In the genomic region with DNA sequence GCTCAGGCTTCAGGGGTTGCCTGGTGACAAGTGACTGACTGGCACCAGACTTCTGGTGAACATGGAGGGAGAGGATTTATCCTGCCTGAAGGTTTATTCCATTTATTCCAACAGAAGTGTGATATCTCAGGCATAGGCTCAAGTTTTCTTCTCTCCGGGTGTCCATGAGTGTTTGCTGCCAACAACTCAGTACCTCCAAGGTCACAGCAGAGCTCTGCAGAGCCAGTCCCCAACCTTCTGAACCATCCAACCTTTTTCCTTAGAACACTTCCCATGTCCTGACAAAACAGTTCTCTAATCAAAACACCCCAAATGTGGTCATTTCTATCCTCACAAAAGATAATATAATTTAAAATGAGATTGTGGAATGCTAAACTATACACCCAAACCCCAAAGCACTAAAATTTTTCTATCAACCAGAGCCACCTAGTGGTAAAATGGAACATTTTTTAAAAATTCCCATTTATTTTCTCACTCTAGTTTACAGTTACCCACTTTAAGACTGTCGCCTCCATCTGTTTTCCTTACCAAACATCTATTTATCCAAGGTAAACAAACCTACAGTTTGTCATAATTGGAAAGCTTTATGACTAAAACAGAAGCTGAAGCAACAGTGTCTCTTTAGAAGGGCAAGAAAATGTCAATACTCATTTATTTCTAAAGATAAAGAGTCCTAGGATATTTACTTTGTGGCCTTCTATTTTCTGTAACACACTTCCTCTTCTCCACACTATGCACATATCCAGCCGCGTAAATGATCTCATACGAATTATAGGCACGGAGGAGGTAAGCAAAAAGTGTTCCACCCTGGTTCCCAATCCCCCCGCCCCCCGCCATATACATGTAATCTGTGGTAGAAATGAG, we compare ENCODE assay signal across 8 cellular contexts. TPM values are rescaled to one million over a fixed set of nuclear protein-coding genes. Genes with fewer than 3 reads are reported as not detected.
DNase-seq lines count a peak whose midpoint lies in the region; ATAC-seq, FAIRE-seq and TF ChIP-seq lines count a peak whose summit lies in the region.

No MANE protein-coding gene starts in this region.

- no peaks in the 10 kb centered on the region for H3K27me3 Mint-ChIP-seq in astrocyte (ENCODE audit: low read depth, unreplicated experiment)

- H3K36me3 ChIP-seq in astrocyte (ENCODE audit: insufficient read depth, low read length) (peaks cover 2% of the 10 kb centered on the region), kidney epithelial cell (ENCODE audit: control insufficient read depth, insufficient read depth, low read length) (peaks cover 1% of the 10 kb centered on the region)

- no peaks in the 10 kb centered on the region for H3K79me2 ChIP-seq in astrocyte (ENCODE audit: insufficient read depth, low read length)

- H4K20me1 ChIP-seq in astrocyte (ENCODE audit: insufficient read depth, low read length), result no peaks in the 10 kb centered on the region

- no peak overlapping the region for H3K4me3 ChIP-seq in astrocyte (ENCODE audit: insufficient read depth, low read depth, low read length)
- no peak overlapping the region for H3K4me3 ChIP-seq in kidney epithelial cell (ENCODE audit: low read depth, low read length)

- TF ChIP-seq CTCF in astrocyte (IDR thresholded peaks at IDR 0.05; ENCODE audit: insufficient read depth, low read depth, low read length) (peak; percentile 47), kidney epithelial cell (IDR thresholded peaks at IDR 0.05; ENCODE audit: insufficient read depth, low read length, poor library complexity, severe bottlenecking) (peak; percentile 34)

- H3K27ac ChIP-seq in astrocyte (ENCODE audit: low read depth, low read length), result no peak overlapping the region

- ATAC-seq in GM21576 (IDR thresholded peaks at IDR 0.05; ENCODE audit: unreplicated experiment) (no peak), HG02884 (IDR thresholded peaks at IDR 0.05; ENCODE audit: unreplicated experiment) (no peak)

- no peaks in the 10 kb centered on the region for H3K9me3 ChIP-seq in astrocyte (ENCODE audit: insufficient read depth, low read depth, low read length)

- no peak overlapping the region for H2AFZ ChIP-seq in astrocyte (ENCODE audit: low read depth, low read length)

- no peaks in the 10 kb centered on the region for H3K9me3 Mint-ChIP-seq in astrocyte (ENCODE audit: unreplicated experiment)

- no peak overlapping the region for H3K27ac Mint-ChIP-seq in astrocyte (ENCODE audit: unreplicated experiment)

- no peaks in the 10 kb centered on the region for H3K36me3 Mint-ChIP-seq in astrocyte (ENCODE audit: low read depth, unreplicated experiment)

- H3K27me3 ChIP-seq in astrocyte (ENCODE audit: insufficient read depth, low read length) (no peaks in the 10 kb centered on the region), kidney epithelial cell (ENCODE audit: control insufficient read depth, insufficient read depth, low read length) (no peaks in the 10 kb centered on the region)

- FAIRE-seq in astrocyte (lab: Jason Lieb, UNC) (no peak), urothelium cell line (lab: Jason Lieb, UNC) (no peak)

- no peak overlapping the region for H3K9ac ChIP-seq in astrocyte (ENCODE audit: low read length)

- no peaks in the 10 kb centered on the region for H3K4me1 Mint-ChIP-seq in astrocyte (ENCODE audit: low read depth, unreplicated experiment)

- peak; percentile 46 for DNase-seq in ELR (ENCODE audit: low read depth)
- peak; percentile 17 for DNase-seq in M059J (ENCODE audit: low read depth)
- DNase-seq in astrocyte (ENCODE audit: low read depth), result no peak
- DNase-seq in kidney epithelial cell (ENCODE audit: low read depth), result no peak
- DNase-seq in urothelium cell line (ENCODE audit: low spot score), result peak; percentile 25
- no peak for DNase-seq in NCI-H146 (lab: John Stamatoyannopoulos, UW)

- H3K4me2 ChIP-seq in astrocyte (ENCODE audit: low read length), result no peak overlapping the region

- no peak overlapping the region for H3K4me3 Mint-ChIP-seq in astrocyte (ENCODE audit: unreplicated experiment)

- H3K4me1 ChIP-seq in astrocyte (ENCODE audit: insufficient read depth, low read length), result no peaks in the 10 kb centered on the region

RNA-seq across cellular contexts. Expression of gene TMEM154, which starts 39.5 kb away (rescaled TPM):
- 8.1 and 11.0 TPM in 2 replicates for total RNA-seq in M059J (2014; rRNA removed; shearing (Covaris generic))
- 11.5 and 13.2 TPM in 2 replicates for total RNA-seq in astrocyte
- total RNA-seq in kidney epithelial cell, result 18.2 and 20.8 TPM in 2 replicates

Comparison
In these comparisons a context has a peak if more than half of its experiments do, and no peak if none do; other contexts are left out.
1. DNase-seq: peak in ELR (single experiment), M059J (single experiment) and urothelium cell line (single experiment); none in astrocyte (single experiment), kidney epithelial cell (single experiment) and NCI-H146 (single experiment).